1 cellular context compared by ENCODE assay signal in the genomic region with DNA sequence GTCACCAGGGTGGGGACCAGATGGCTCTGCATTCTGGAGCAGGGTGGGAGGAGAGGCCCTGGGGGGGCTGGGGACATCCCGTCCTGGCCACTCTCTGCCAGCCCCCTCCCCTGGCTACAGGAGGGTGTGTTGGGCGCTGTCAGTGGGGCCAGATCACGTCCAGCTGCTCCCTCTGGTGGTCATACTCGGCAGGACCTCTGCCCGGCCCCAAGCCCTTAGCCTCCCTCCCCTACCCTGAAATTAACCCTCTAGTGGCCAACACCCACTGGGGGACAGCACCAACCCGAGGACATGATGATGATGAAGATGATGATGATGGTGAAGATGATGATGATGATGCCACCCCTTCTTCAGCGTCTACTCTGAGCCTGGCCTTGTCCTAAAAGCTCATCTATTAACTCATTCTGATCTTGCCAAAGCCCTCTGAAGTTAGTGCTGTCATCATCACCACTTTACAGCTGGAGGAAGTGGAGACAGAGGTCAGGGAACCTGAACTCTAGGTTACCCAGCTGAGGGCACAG.
TF ChIP-seq lines count a peak whose summit lies in the region.

No MANE protein-coding gene starts in this region.

TF ChIP-seq in HepG2, 621 proteins besides CTCF, POLR2A, EP300 and RAD21 (continued from another document and continues in another):
- TF ChIP-seq ZXDC (CRISPR knock-in tag; IDR thresholded peaks at IDR 0.05) (no peak), SP4 (CRISPR knock-in tag; IDR thresholded peaks at IDR 0.05) (peak; percentile 72; the same call in 1 of the 2 replicates), GABPB1 (CRISPR knock-in tag; IDR thresholded peaks at IDR 0.05) (peak; percentile 46), SALL1 (CRISPR knock-in tag; IDR thresholded peaks at IDR 0.05) (peak; percentile 90), KAT7 (CRISPR knock-in tag; IDR thresholded peaks at IDR 0.05; ENCODE audit: borderline replicate concordance) (peak; percentile 80; the same call in 1 of the 2 replicates), NR2F1 (CRISPR knock-in tag; IDR thresholded peaks at IDR 0.05) (peak; percentile 71 to 82), RFX3 (CRISPR knock-in tag; IDR thresholded peaks at IDR 0.05) (no peak), MIER3 (CRISPR knock-in tag; IDR thresholded peaks at IDR 0.05; ENCODE audit: borderline replicate concordance) (peak; percentile 61; the same call in 1 of the 2 replicates), FOSL2 (CRISPR knock-in tag; IDR thresholded peaks at IDR 0.05) (peak; percentile 27), ZNF788 (CRISPR knock-in tag; IDR thresholded peaks at IDR 0.05; ENCODE audit: borderline replicate concordance) (peak; percentile 51; the same call in 1 of the 2 replicates), SNAI1 (CRISPR knock-in tag; IDR thresholded peaks at IDR 0.05; ENCODE audit: borderline replicate concordance) (no peak), NR2F6 (IDR thresholded peaks at IDR 0.05) (peak; percentile 79), NR2F6 (CRISPR knock-in tag; IDR thresholded peaks at IDR 0.05) (peak; percentile 83), ZNF335 (CRISPR knock-in tag; IDR thresholded peaks at IDR 0.05) (peak; percentile 53; the same call in 1 of the 2 replicates), ZKSCAN8 (CRISPR knock-in tag; IDR thresholded peaks at IDR 0.05; ENCODE audit: borderline replicate concordance) (peak; percentile 47; the same call in 1 of the 2 replicates), NFIC (IDR thresholded peaks at IDR 0.05; ENCODE audit: low read length) (no peak), BRD4 (CRISPR knock-in tag; IDR thresholded peaks at IDR 0.05) (0 out of 2 replicates have a peak, but pooled peaks have one; percentile 21), ZBTB7A (CRISPR knock-in tag; IDR thresholded peaks at IDR 0.05) (0 out of 2 replicates have a peak, but pooled peaks have one; percentile 71), HCFC1 (IDR thresholded peaks at IDR 0.05; ENCODE audit: low read depth, low read length) (no peak), ZNF652 (CRISPR knock-in tag; IDR thresholded peaks at IDR 0.05; ENCODE audit: borderline replicate concordance, low read depth) (peak; percentile 100), ZNF781 (CRISPR knock-in tag; IDR thresholded peaks at IDR 0.05; ENCODE audit: borderline replicate concordance, not compliant biosample characterization) (no peak), ZKSCAN5 (CRISPR knock-in tag; IDR thresholded peaks at IDR 0.05) (no peak), SKIL (CRISPR knock-in tag; IDR thresholded peaks at IDR 0.05; ENCODE audit: borderline replicate concordance) (peak; percentile 55; the same call in 1 of the 2 replicates), NCOA5 (CRISPR knock-in tag; IDR thresholded peaks at IDR 0.05) (no peak), CREB1 (IDR thresholded peaks at IDR 0.05) (peak; percentile 76), CREB1 (CRISPR knock-in tag; IDR thresholded peaks at IDR 0.05) (no peak)
- TF ChIP-seq, protein P1, sequence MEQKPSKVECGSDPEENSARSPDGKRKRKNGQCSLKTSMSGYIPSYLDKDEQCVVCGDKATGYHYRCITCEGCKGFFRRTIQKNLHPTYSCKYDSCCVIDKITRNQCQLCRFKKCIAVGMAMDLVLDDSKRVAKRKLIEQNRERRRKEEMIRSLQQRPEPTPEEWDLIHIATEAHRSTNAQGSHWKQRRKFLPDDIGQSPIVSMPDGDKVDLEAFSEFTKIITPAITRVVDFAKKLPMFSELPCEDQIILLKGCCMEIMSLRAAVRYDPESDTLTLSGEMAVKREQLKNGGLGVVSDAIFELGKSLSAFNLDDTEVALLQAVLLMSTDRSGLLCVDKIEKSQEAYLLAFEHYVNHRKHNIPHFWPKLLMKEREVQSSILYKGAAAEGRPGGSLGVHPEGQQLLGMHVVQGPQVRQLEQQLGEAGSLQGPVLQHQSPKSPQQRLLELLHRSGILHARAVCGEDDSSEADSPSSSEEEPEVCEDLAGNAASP (CRISPR knock-in tag; IDR thresholded peaks at IDR 0.05; ENCODE audit: borderline replicate concordance): 0 out of 2 replicates have a peak, but pooled peaks have one; percentile 25
- TF ChIP-seq, protein P2, sequence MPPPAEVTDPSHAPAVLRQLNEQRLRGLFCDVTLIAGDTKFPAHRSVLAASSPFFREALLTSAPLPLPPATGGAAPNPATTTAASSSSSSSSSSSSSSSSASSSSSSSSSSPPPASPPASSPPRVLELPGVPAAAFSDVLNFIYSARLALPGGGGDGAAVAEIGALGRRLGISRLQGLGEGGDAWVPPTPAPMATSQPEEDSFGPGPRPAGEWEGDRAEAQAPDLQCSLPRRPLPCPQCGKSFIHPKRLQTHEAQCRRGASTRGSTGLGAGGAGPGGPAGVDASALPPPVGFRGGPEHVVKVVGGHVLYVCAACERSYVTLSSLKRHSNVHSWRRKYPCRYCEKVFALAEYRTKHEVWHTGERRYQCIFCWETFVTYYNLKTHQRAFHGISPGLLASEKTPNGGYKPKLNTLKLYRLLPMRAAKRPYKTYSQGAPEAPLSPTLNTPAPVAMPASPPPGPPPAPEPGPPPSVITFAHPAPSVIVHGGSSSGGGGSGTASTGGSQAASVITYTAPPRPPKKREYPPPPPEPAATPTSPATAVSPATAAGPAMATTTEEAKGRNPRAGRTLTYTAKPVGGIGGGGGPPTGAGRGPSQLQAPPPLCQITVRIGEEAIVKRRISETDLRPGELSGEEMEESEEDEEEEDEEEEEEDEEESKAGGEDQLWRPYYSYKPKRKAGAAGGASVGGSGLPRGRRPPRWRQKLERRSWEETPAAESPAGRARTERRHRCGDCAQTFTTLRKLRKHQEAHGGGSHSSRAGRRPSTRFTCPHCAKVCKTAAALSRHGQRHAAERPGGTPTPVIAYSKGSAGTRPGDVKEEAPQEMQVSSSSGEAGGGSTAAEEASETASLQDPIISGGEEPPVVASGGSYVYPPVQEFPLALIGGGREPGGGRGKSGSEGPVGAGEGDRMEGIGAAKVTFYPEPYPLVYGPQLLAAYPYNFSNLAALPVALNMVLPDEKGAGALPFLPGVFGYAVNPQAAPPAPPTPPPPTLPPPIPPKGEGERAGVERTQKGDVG (CRISPR knock-in tag; IDR thresholded peaks at IDR 0.05; ENCODE audit: borderline replicate concordance): no peak
- TF ChIP-seq, protein P3, sequence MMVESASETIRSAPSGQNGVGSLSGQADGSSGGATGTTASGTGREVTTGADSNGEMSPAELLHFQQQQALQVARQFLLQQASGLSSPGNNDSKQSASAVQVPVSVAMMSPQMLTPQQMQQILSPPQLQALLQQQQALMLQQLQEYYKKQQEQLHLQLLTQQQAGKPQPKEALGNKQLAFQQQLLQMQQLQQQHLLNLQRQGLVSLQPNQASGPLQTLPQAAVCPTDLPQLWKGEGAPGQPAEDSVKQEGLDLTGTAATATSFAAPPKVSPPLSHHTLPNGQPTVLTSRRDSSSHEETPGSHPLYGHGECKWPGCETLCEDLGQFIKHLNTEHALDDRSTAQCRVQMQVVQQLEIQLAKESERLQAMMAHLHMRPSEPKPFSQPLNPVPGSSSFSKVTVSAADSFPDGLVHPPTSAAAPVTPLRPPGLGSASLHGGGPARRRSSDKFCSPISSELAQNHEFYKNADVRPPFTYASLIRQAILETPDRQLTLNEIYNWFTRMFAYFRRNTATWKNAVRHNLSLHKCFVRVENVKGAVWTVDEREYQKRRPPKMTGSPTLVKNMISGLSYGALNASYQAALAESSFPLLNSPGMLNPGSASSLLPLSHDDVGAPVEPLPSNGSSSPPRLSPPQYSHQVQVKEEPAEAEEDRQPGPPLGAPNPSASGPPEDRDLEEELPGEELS (CRISPR knock-in tag; IDR thresholded peaks at IDR 0.05): peak; percentile 60
- TF ChIP-seq, protein P4, sequence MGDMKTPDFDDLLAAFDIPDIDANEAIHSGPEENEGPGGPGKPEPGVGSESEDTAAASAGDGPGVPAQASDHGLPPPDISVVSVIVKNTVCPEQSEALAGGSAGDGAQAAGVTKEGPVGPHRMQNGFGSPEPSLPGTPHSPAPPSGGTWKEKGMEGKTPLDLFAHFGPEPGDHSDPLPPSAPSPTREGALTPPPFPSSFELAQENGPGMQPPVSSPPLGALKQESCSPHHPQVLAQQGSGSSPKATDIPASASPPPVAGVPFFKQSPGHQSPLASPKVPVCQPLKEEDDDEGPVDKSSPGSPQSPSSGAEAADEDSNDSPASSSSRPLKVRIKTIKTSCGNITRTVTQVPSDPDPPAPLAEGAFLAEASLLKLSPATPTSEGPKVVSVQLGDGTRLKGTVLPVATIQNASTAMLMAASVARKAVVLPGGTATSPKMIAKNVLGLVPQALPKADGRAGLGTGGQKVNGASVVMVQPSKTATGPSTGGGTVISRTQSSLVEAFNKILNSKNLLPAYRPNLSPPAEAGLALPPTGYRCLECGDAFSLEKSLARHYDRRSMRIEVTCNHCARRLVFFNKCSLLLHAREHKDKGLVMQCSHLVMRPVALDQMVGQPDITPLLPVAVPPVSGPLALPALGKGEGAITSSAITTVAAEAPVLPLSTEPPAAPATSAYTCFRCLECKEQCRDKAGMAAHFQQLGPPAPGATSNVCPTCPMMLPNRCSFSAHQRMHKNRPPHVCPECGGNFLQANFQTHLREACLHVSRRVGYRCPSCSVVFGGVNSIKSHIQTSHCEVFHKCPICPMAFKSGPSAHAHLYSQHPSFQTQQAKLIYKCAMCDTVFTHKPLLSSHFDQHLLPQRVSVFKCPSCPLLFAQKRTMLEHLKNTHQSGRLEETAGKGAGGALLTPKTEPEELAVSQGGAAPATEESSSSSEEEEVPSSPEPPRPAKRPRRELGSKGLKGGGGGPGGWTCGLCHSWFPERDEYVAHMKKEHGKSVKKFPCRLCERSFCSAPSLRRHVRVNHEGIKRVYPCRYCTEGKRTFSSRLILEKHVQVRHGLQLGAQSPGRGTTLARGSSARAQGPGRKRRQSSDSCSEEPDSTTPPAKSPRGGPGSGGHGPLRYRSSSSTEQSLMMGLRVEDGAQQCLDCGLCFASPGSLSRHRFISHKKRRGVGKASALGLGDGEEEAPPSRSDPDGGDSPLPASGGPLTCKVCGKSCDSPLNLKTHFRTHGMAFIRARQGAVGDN (CRISPR knock-in tag; IDR thresholded peaks at IDR 0.05): peak; percentile 88
- TF ChIP-seq, protein P5, sequence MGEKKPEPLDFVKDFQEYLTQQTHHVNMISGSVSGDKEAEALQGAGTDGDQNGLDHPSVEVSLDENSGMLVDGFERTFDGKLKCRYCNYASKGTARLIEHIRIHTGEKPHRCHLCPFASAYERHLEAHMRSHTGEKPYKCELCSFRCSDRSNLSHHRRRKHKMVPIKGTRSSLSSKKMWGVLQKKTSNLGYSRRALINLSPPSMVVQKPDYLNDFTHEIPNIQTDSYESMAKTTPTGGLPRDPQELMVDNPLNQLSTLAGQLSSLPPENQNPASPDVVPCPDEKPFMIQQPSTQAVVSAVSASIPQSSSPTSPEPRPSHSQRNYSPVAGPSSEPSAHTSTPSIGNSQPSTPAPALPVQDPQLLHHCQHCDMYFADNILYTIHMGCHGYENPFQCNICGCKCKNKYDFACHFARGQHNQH (CRISPR knock-in tag; IDR thresholded peaks at IDR 0.05): peak; percentile 74; the same call in 1 of the 2 replicates
- TF ChIP-seq, protein P6, sequence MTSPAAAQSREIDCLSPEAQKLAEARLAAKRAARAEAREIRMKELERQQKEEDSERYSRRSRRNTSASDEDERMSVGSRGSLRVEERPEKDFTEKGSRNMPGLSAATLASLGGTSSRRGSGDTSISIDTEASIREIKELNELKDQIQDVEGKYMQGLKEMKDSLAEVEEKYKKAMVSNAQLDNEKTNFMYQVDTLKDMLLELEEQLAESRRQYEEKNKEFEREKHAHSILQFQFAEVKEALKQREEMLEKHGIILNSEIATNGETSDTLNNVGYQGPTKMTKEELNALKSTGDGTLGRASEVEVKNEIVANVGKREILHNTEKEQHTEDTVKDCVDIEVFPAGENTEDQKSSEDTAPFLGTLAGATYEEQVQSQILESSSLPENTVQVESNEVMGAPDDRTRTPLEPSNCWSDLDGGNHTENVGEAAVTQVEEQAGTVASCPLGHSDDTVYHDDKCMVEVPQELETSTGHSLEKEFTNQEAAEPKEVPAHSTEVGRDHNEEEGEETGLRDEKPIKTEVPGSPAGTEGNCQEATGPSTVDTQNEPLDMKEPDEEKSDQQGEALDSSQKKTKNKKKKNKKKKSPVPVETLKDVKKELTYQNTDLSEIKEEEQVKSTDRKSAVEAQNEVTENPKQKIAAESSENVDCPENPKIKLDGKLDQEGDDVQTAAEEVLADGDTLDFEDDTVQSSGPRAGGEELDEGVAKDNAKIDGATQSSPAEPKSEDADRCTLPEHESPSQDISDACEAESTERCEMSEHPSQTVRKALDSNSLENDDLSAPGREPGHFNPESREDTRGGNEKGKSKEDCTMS (CRISPR knock-in tag; conservative IDR thresholded peaks at IDR 0.05): no peak
